Comparison of ENCODE assay signal across 10 cellular contexts in genomic region chr10:86411852-86412550, GRCh38. TPM values are rescaled to one million over a fixed set of nuclear protein-coding genes. Genes with fewer than 3 reads are reported as not detected.
A peak's percentile ranks its signal among the peaks of the same experiment; 100 is the strongest.
DNase-seq lines count a peak whose midpoint lies in the region; ATAC-seq and TF ChIP-seq lines count a peak whose summit lies in the region.
"Had no signal": no experiment of that assay in that cellular context is flagged by ENCODE, and none has a peak within 500 bp of the region (broad histone marks: within the 10 kb centered on the region; RNA-seq: fewer than 3 reads in every experiment).

No MANE protein-coding gene starts in this region.

- H4K20me1 ChIP-seq in OCI-LY7 (ENCODE audit: insufficient read depth, low read length) = no peaks in the 10 kb centered on the region

- ATAC-seq in effector memory CD8-positive, alpha-beta T cell (replicated peaks) = no peak
- ATAC-seq in GM21619 (IDR thresholded peaks at IDR 0.05; ENCODE audit: unreplicated experiment) = no peak

- no peaks in the 10 kb centered on the region for H3K9me2 ChIP-seq in OCI-LY7 (ENCODE audit: insufficient read depth, low read length)

- H2AFZ ChIP-seq in OCI-LY7 (ENCODE audit: low read length) = no peak overlapping the region; the same call in 1 of the 2 replicates

- peaks cover 4% of the 10 kb centered on the region; the same call in 1 of the 2 replicates for H3K79me2 ChIP-seq in OCI-LY7 (ENCODE audit: insufficient read depth, low read depth, low read length)

- peak overlapping the region; percentile 53 for H3K4me3 ChIP-seq in OCI-LY7 (ENCODE audit: low read depth, low read length, poor library complexity, severe bottlenecking)
- peak overlapping the region in 1 of 2 donors; percentile 15 for H3K4me3 ChIP-seq in stomach smooth muscle (ENCODE audit: low read length in 2 of 2)
- H3K4me3 ChIP-seq: esophagus squamous epithelium had no signal

- H3K9ac ChIP-seq in stomach smooth muscle (ENCODE audit: low read length in 2 of 2) = no peak overlapping the region

- peaks cover 74% of the 10 kb centered on the region for H3K4me1 ChIP-seq in OCI-LY7 (ENCODE audit: insufficient read depth, low read length, poor library complexity, severe bottlenecking)
- H3K4me1 ChIP-seq in stomach smooth muscle (ENCODE audit: control insufficient read depth, insufficient read depth, low read length) = peaks cover 24% of the 10 kb centered on the region

- H3K36me3 ChIP-seq in OCI-LY7 (ENCODE audit: insufficient read depth, low read length) = peaks cover 9% of the 10 kb centered on the region
- no peaks in the 10 kb centered on the region for H3K36me3 ChIP-seq in stomach smooth muscle (ENCODE audit: control insufficient read depth in 2 of 2, insufficient read depth in 2 of 2, low read length in 2 of 2)
- H3K36me3 ChIP-seq: esophagus squamous epithelium had no signal

- H3K4me2 ChIP-seq in OCI-LY7 (ENCODE audit: low read length) = peak overlapping the region; percentile 71

- H3K36me3 Mint-ChIP-seq in activated T-cell treated with anti-CD3 and anti-CD28 coated beads, Interleukin-2, amount 50 U/mL, for 24 hours (ENCODE audit: low read depth) = no peaks in the 10 kb centered on the region
- H3K36me3 Mint-ChIP-seq in effector memory CD8-positive, alpha-beta T cell (ENCODE audit: insufficient read depth) = peaks cover 4% of the 10 kb centered on the region

- peak overlapping the region; percentile 55 for H3K4me3 Mint-ChIP-seq in activated T-cell treated with anti-CD3 and anti-CD28 coated beads, Interleukin-2, amount 50 U/mL, for 24 hours
- H3K4me3 Mint-ChIP-seq in effector memory CD8-positive, alpha-beta T cell = peak overlapping the region; percentile 63 to 74

- no peaks in the 10 kb centered on the region for H3K27me3 ChIP-seq in stomach smooth muscle (ENCODE audit: control insufficient read depth in 1 of 2, insufficient read depth in 2 of 2, low read length in 2 of 2)
- H3K27me3 ChIP-seq: esophagus squamous epithelium had no signal

- H3K27me3 Mint-ChIP-seq in activated T-cell treated with anti-CD3 and anti-CD28 coated beads, Interleukin-2, amount 50 U/mL, for 24 hours = no peaks in the 10 kb centered on the region
- no peaks in the 10 kb centered on the region for H3K27me3 Mint-ChIP-seq in effector memory CD8-positive, alpha-beta T cell

- H3K27ac Mint-ChIP-seq in activated T-cell treated with anti-CD3 and anti-CD28 coated beads, Interleukin-2, amount 50 U/mL, for 24 hours = peak overlapping the region; percentile 90
- H3K27ac Mint-ChIP-seq in effector memory CD8-positive, alpha-beta T cell = peak overlapping the region; percentile 90 to 91

- intact Hi-C loops in OCI-LY7 (cut with micrococcal nuclease; ENCODE audit: unreplicated experiment) = no loop called here

- BruUV-seq in OCI-LY7 (replicated peaks; lab: Mats Ljungman, UMichigan) = no TSS peak

- CTCF ChIA-PET in OCI-LY7 (lab: Charles Lee; ENCODE audit: unreplicated experiment) = interaction anchor here (1.2 to 2.3 kb wide), 3 partner anchors 8 to 172 kb away, joined by 3 to 13 read pairs (median 4); no protein-coding TSS in a partner anchor

- POLR2A ChIA-PET in OCI-LY7 (lab: Charles Lee) = interaction anchor here (0.7 to 5.8 kb wide), 12 partner anchors 9 to 1671 kb away, joined by 3 to 113 read pairs (median 8); partner anchors contain the start of gene WAPL

- H3K9me3 ChIP-seq in OCI-LY7 (ENCODE audit: low read length) (peaks cover 22% of the 10 kb centered on the region; the same call in 1 of the 2 replicates), stomach smooth muscle (ENCODE audit: control insufficient read depth in 2 of 2, low read length in 2 of 2) (no peaks in the 10 kb centered on the region)
- H3K9me3 ChIP-seq: esophagus squamous epithelium had no signal

- no peak for TF ChIP-seq CTCF in OCI-LY7 (conservative IDR thresholded peaks at IDR 0.05; ENCODE audit: low read length)

- H3K4me1 Mint-ChIP-seq in activated T-cell treated with anti-CD3 and anti-CD28 coated beads, Interleukin-2, amount 50 U/mL, for 24 hours (ENCODE audit: low read depth) = peaks cover 49% of the 10 kb centered on the region
- H3K4me1 Mint-ChIP-seq in effector memory CD8-positive, alpha-beta T cell (ENCODE audit: low read depth in 2 of 2) = peaks cover 20 to 26% of the 10 kb centered on the region in 2 donors

- DNase-seq in activated T-cell treated with anti-CD3 and anti-CD28 coated beads, Interleukin-2, amount 50 U/mL, for 24 hours = no peak
- DNase-seq in activated T-cell treated with anti-CD3 and anti-CD28 coated beads for 4 hours (no peak), OCI-LY7 (ENCODE audit: low spot score) (peak; percentile 90), NCI-H526 (lab: John Stamatoyannopoulos, UW) (no peak), epidermal melanocyte (ENCODE audit: insufficient read length, low spot score) (no peak)
- no peak for DNase-seq in effector memory CD8-positive, alpha-beta T cell
- DNase-seq: activated effector memory CD4-positive, alpha-beta T cell treated with Interleukin-2 at 50 U/mL for 16 hours; esophagus squamous epithelium had no signal

- H3K27ac ChIP-seq in OCI-LY7 (ENCODE audit: low read depth, low read length, poor library complexity, severe bottlenecking) (peak overlapping the region; percentile 95), stomach smooth muscle (ENCODE audit: low read length) (peak overlapping the region; percentile 31)

- H3K9me3 Mint-ChIP-seq in activated T-cell treated with anti-CD3 and anti-CD28 coated beads, Interleukin-2, amount 50 U/mL, for 24 hours = peaks cover 7% of the 10 kb centered on the region
- H3K9me3 Mint-ChIP-seq in effector memory CD8-positive, alpha-beta T cell = no peaks in the 10 kb centered on the region

RNA-seq across cellular contexts. Expression of gene GRID1, which starts 45.4 kb away (rescaled TPM):
- 0.75 and 1.6 TPM in 2 replicates for total RNA-seq in OCI-LY7 (2014; rRNA removed; shearing (Covaris generic))
- total RNA-seq in OCI-LY7 (2022) = 3.1 and 3.7 TPM in 2 replicates
